In the genomic region with DNA sequence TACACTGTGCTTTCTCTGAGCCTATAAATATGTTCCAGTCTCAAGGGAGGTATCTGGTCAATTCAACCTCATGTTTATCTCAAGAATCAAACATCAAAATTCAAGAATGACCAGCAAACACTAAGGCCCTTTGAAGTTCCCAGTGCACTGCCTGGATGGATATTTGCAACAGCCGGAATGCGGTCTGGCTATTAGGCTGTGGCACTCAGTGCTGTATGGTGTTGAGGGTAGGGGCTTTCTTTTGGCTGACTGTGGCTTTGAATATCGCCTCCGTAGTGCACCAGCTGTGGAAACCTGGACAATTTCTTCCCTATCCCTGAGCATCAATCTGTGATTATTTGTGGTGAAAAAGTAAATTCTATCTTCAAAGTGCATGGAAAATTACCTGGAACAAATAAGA, we compare ENCODE assay signal across 24 cellular contexts.
"Had no signal": no experiment of that assay in that cellular context is flagged by ENCODE, and none has a peak within 500 bp of the region (broad histone marks: within the 10 kb centered on the region; RNA-seq: fewer than 3 reads in every experiment).

No MANE protein-coding gene starts in this region.

- H3K27ac Mint-ChIP-seq: immature natural killer cell; mesothelial cell of epicardium; naive thymus-derived CD4-positive, alpha-beta T cell had no signal

- H3K79me2 ChIP-seq: hepatocyte had no signal

- H3K9me3 Mint-ChIP-seq: mesothelial cell of epicardium had no signal

- H3K27me3 ChIP-seq: dorsolateral prefrontal cortex, esophagus muscularis mucosa, foreskin keratinocyte, gastroesophageal sphincter, heart left ventricle, hepatocyte, left lung had no signal

- ATAC-seq: foreskin keratinocyte; gastroesophageal sphincter; heart left ventricle; left cardiac atrium; left lung; left ventricle myocardium superior; lower lobe of right lung; mucosa of descending colon; naive thymus-derived CD4-positive, alpha-beta T cell had no signal

- H3K4me3 Mint-ChIP-seq: immature natural killer cell; mesothelial cell of epicardium; naive thymus-derived CD4-positive, alpha-beta T cell had no signal

- DNase-seq: dermis blood vessel endothelial cell; dorsolateral prefrontal cortex; effector CD4-positive, alpha-beta T cell; effector memory CD4-positive, alpha-beta T cell; foreskin keratinocyte; heart left ventricle; hypothalamus; immature natural killer cell; left cardiac atrium; left lung; left ventricle myocardium superior; lower lobe of right lung; mesenchymal stem cell; mucosa of descending colon; naive thymus-derived CD4-positive, alpha-beta T cell had no signal

- H3K36me3 ChIP-seq: esophagus muscularis mucosa, gastroesophageal sphincter, heart left ventricle, left lung, lower lobe of right lung had no signal

- H3K9me3 ChIP-seq: esophagus muscularis mucosa, gastroesophageal sphincter, heart left ventricle, left lung, lower lobe of right lung, mucosa of descending colon had no signal

- H3K4me2 ChIP-seq: hepatocyte had no signal

- H3K27ac ChIP-seq: coronary artery, dorsolateral prefrontal cortex, esophagus muscularis mucosa, foreskin keratinocyte, gastroesophageal sphincter, heart left ventricle, hepatocyte, left lung, lower lobe of right lung had no signal

- FAIRE-seq: colon, endothelial cell of umbilical vein, frontal cortex, keratinocyte had no signal

- H2AFZ ChIP-seq: hepatocyte had no signal

- H3K36me3 Mint-ChIP-seq: immature natural killer cell; mesothelial cell of epicardium; naive thymus-derived CD4-positive, alpha-beta T cell had no signal

- H3K4me3 ChIP-seq: coronary artery, dorsolateral prefrontal cortex, esophagus muscularis mucosa, gastroesophageal sphincter, heart left ventricle, hepatocyte, left lung, lower lobe of right lung, mucosa of descending colon had no signal

- H3K27me3 Mint-ChIP-seq: naive thymus-derived CD4-positive, alpha-beta T cell had no signal

- H3K4me1 ChIP-seq: esophagus muscularis mucosa, foreskin keratinocyte, gastroesophageal sphincter, heart left ventricle, left lung, lower lobe of right lung had no signal

- H3K4me1 Mint-ChIP-seq: immature natural killer cell; naive thymus-derived CD4-positive, alpha-beta T cell had no signal
